10 cellular contexts compared by ENCODE assay signal in the genomic region with DNA sequence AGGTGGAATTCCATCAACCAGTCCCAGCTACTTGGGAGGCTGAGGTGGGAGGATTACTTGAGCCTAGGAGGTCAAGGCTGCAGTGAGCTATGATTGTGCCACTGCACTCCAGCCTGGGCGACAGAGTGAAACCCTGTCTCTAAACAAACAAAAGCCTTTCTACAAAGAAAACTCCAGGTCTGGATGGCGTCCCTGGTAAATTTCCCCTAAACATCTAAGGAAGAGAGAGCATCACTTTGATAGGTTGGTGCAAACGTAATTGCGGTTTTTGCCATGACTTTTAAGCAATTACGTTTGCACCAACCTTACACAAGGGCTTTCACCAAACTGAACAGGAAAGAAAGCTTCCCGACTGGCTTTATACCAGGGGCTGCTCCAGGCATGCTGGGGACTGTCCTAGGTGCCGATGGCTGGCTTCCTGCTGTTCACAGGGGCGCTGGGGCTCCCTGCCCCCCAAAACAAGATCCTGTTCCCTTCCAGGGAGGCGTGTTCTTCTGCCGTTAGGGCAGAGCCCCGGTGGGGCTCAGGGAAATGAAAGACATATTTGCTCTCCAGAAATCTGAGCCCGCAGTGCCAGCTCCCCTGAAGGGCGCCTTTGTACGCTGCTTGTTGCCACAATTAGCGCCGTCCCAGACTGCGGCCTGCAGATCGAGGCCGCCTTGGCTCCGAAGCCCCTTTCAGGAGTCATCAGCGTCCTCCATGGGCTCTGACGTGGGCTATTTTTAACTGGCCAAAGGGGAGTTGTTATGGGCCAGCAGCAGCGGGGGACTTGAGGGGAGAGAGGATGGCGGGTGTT. TPM values are rescaled to one million over a fixed set of nuclear protein-coding genes. Genes with fewer than 3 reads are reported as not detected.
A peak's percentile ranks its signal among the peaks of the same experiment; 100 is the strongest.
DNase-seq lines count a peak whose midpoint lies in the region; ATAC-seq, FAIRE-seq and TF ChIP-seq lines count a peak whose summit lies in the region.
"Had no signal": no experiment of that assay in that cellular context is flagged by ENCODE, and none has a peak within 500 bp of the region (broad histone marks: within the 10 kb centered on the region; RNA-seq: fewer than 3 reads in every experiment).

No MANE protein-coding gene starts in this region.

- no peaks in the 10 kb centered on the region for H3K9me3 Mint-ChIP-seq in activated T-cell treated with anti-CD3 and anti-CD28 coated beads, Interleukin-2, amount 50 U/mL, for 72 hours

- intact Hi-C loops in lower lobe of right lung (cut with DNase I), result no loop called here

- peaks cover 22% of the 10 kb centered on the region for H3K27me3 Mint-ChIP-seq in activated T-cell treated with anti-CD3 and anti-CD28 coated beads, Interleukin-2, amount 50 U/mL, for 72 hours (ENCODE audit: low read depth)

- no peak for TF ChIP-seq POLR2A in tibial nerve (IDR thresholded peaks at IDR 0.05)

- H3K9me3 ChIP-seq in lower lobe of right lung (no peaks in the 10 kb centered on the region), tibial nerve (no peaks in the 10 kb centered on the region)

- no peak for FAIRE-seq in RCC 7860 (lab: Jason Lieb, UNC)
- FAIRE-seq: K562 had no signal

- peaks cover 56% of the 10 kb centered on the region for H3K4me1 ChIP-seq in lower lobe of right lung
- H3K4me1 ChIP-seq in tibial nerve, result peaks cover 0 to 51% (median 28%) of the 10 kb centered on the region in 4 donors

- H3K36me3 ChIP-seq in lower lobe of right lung (no peaks in the 10 kb centered on the region), tibial nerve (no peaks in the 10 kb centered on the region)

- peaks cover 37% of the 10 kb centered on the region for H3K4me1 Mint-ChIP-seq in activated T-cell treated with anti-CD3 and anti-CD28 coated beads, Interleukin-2, amount 50 U/mL, for 72 hours (ENCODE audit: low read depth)

- no peak for TF ChIP-seq CTCF in lower lobe of right lung (IDR thresholded peaks at IDR 0.05)
- no peak for TF ChIP-seq CTCF in tibial nerve (IDR thresholded peaks at IDR 0.05)

- H3K27ac Mint-ChIP-seq in activated T-cell treated with anti-CD3 and anti-CD28 coated beads, Interleukin-2, amount 50 U/mL, for 72 hours, result no peak overlapping the region

- 19 to 24% methylated on average over 23 to 24 of the region's 24 CpGs for WGBS in tibial nerve, 2 donors

- H3K36me3 Mint-ChIP-seq in activated T-cell treated with anti-CD3 and anti-CD28 coated beads, Interleukin-2, amount 50 U/mL, for 72 hours (ENCODE audit: insufficient read depth in 2 of 2), result no peaks in the 10 kb centered on the region
- H3K36me3 Mint-ChIP-seq: CD4-positive, CD25-positive, alpha-beta regulatory T cell had no signal

- peak overlapping the region; percentile 7 for H3K4me3 ChIP-seq in lower lobe of right lung
- peak overlapping the region in 1 of 4 donors; percentile 4 for H3K4me3 ChIP-seq in tibial nerve
- H3K4me3 ChIP-seq: K562 had no signal

- H3K27me3 ChIP-seq in lower lobe of right lung (ENCODE audit: low read depth) (no peaks in the 10 kb centered on the region), tibial nerve (no peaks in the 10 kb centered on the region)

- no peak for ATAC-seq in activated T-cell treated with anti-CD3 and anti-CD28 coated beads, Interleukin-2, amount 50 U/mL, for 72 hours (replicated peaks in 1 of 2)
- ATAC-seq in lower lobe of right lung (peak; percentile 19 to 25), HG02970 (IDR thresholded peaks at IDR 0.05; ENCODE audit: low FRiP score, unreplicated experiment) (no peak)
- ATAC-seq: K562 had no signal

- TF ChIP-seq EP300 in tibial nerve (IDR thresholded peaks at IDR 0.05), result peak in 1 of 2 donors; percentile 39

- peak overlapping the region in 1 of 2 donors; percentile 16 for H3K4me3 Mint-ChIP-seq in activated T-cell treated with anti-CD3 and anti-CD28 coated beads, Interleukin-2, amount 50 U/mL, for 72 hours

- DNase-seq in activated T-cell treated with anti-CD3 and anti-CD28 coated beads, Interleukin-2, amount 50 U/mL, for 1 hour, result peak; percentile 32
- no peak for DNase-seq in activated T-cell treated with anti-CD3 and anti-CD28 coated beads, Interleukin-2, amount 50 U/mL, for 72 hours
- DNase-seq in astrocyte of the hippocampus (ENCODE audit: low read depth, low spot score) (peak; percentile 66), lower lobe of right lung (peak; percentile 53), tibial nerve (ENCODE audit: low spot score in 2 of 2) (no peak), RCC 7860 (ENCODE audit: low spot score) (no peak), SHP77 treated with DMSO at 0.1 percent for 48 hours (lab: John Stamatoyannopoulos, UW) (no peak)
- DNase-seq: CD4-positive, CD25-positive, alpha-beta regulatory T cell had no signal

- H3K27ac ChIP-seq in lower lobe of right lung (peak overlapping the region; percentile 86), tibial nerve (peak overlapping the region; percentile 86 to 98 (median 93))

RNA-seq across cellular contexts. Expression of gene KLF2, which starts 38.7 kb away (rescaled TPM):
- total RNA-seq in activated T-cell treated with anti-CD3 and anti-CD28 coated beads, Interleukin-2, amount 50 U/mL, for 72 hours, result under 1 TPM; 0.36 to 0.76 TPM
- 137 TPM for total RNA-seq in lower lobe of right lung
- total RNA-seq in tibial nerve, result 100 to 1,000 TPM; 115 to 236 (median 167) TPM

Comparison
In these comparisons a context has a peak if more than half of its experiments do, and no peak if none do; other contexts are left out.
1. DNase-seq: peak in activated T-cell treated with anti-CD3 and anti-CD28 coated beads, Interleukin-2, amount 50 U/mL, for 1 hour (single experiment), astrocyte of the hippocampus (single experiment) and lower lobe of right lung (single experiment); none in activated T-cell treated with anti-CD3 and anti-CD28 coated beads, Interleukin-2, amount 50 U/mL, for 72 hours (0 of 2), tibial nerve (0 of 2), RCC 7860 (single experiment) and SHP77 treated with DMSO at 0.1 percent for 48 hours (single experiment).
2. ATAC-seq: peak in lower lobe of right lung (2 of 2); none in activated T-cell treated with anti-CD3 and anti-CD28 coated beads, Interleukin-2, amount 50 U/mL, for 72 hours (0 of 2) and HG02970 (single experiment).
3. RNA of gene KLF2, which starts 38.7 kb away (total RNA-seq): 115 to 236 TPM in tibial nerve and 137 TPM in lower lobe of right lung (single experiment); 0.36 to 0.76 TPM in activated T-cell treated with anti-CD3 and anti-CD28 coated beads, Interleukin-2, amount 50 U/mL, for 72 hours; every median in the first group is over 10 times any median in the second.